Comparison of ENCODE assay signal across 13 cellular contexts in genomic region chr1:109989656-109990653, GRCh38. TPM values are rescaled to one million over a fixed set of nuclear protein-coding genes. Genes with fewer than 3 reads are reported as not detected.
DNase-seq lines count a peak whose midpoint lies in the region; ATAC-seq and TF ChIP-seq lines count a peak whose summit lies in the region.
"Had no signal": no experiment of that assay in that cellular context is flagged by ENCODE, and none has a peak within 500 bp of the region (broad histone marks: within the 10 kb centered on the region; RNA-seq: fewer than 3 reads in every experiment).

No MANE protein-coding gene starts in this region.

- H3K27ac ChIP-seq in Panc1 (ENCODE audit: low read length) (peak overlapping the region; percentile 68; the same call in 1 of the 2 replicates), psoas muscle (peak overlapping the region; percentile 98)

- CTCF ChIA-PET in Panc1 (lab: Charles Lee) = interaction anchor here (0.5 kb wide), 1 partner anchor 20 kb away, joined by 3 read pairs; no protein-coding TSS in a partner anchor

- no peak for TF ChIP-seq CTCF in HFFc6 (IDR thresholded peaks at IDR 0.05)
- no peak for TF ChIP-seq CTCF in Panc1 (IDR thresholded peaks at IDR 0.05)
- TF ChIP-seq CTCF in fibroblast of mammary gland (conservative IDR thresholded peaks at IDR 0.05; ENCODE audit: control insufficient read depth, insufficient read depth, low read depth, low read length) = no peak
- TF ChIP-seq CTCF in psoas muscle (IDR thresholded peaks at IDR 0.05) = no peak

- no peak for DNase-seq in HFFc6
- DNase-seq in Panc1 (ENCODE audit: low read depth, low spot score) = no peak
- DNase-seq in fibroblast of mammary gland (ENCODE audit: low read depth) = peak; percentile 52
- no peak for DNase-seq in psoas muscle
- DNase-seq in SK-N-DZ (ENCODE audit: low spot score) = no peak
- no peak for DNase-seq in NCI-H146 treated with DMSO at 0.1 percent for 48 hours (lab: John Stamatoyannopoulos, UW; ENCODE audit: unreplicated experiment)
- DNase-seq: activated CD4-positive, alpha-beta memory T cell treated with anti-CD3 and anti-CD28 coated beads for 36 hours; activated naive CD4-positive, alpha-beta T cell treated with Interleukin-2 at 50 U/mL for 16 hours; NCI-H1436 treated with DMSO at 0.1 percent for 48 hours; stimulated activated CD4-positive, alpha-beta T cell treated with anti-CD3 and anti-CD28 coated beads, Interleukin-2, amount 100 ng/mL, for 48 hours; stimulated activated naive CD8-positive, alpha-beta T cell treated with anti-CD3 and anti-CD28 coated beads, Interleukin-15, Interleukin-2, amounts not matched to agents 100 U/mL and 50 U/mL, for 24 hours had no signal

- ATAC-seq in Panc1 = no peak
- peak; percentile 67 to 87 (median 82) for ATAC-seq in psoas muscle
- ATAC-seq in GM21515 (IDR thresholded peaks at IDR 0.05; ENCODE audit: unreplicated experiment) = no peak
- ATAC-seq: stimulated activated naive CD8-positive, alpha-beta T cell treated with anti-CD3 and anti-CD28 coated beads, Interleukin-15, Interleukin-2, amounts not matched to agents 100 U/mL and 50 U/mL, for 24 hours had no signal

- no peak overlapping the region; the same call in 1 of the 2 replicates for H3K27ac Mint-ChIP-seq in HFFc6
- H3K27ac Mint-ChIP-seq: activated CD4-positive, alpha-beta memory T cell treated with anti-CD3 and anti-CD28 coated beads for 36 hours; T-helper 1 cell treated with Interleukin-12 subunit alpha and Interleukin-12 subunit beta and Interleukin-4 antibody, amounts not matched to agents 30 μg/mL and 1 μg/mL, for 36 hours had no signal

- H3K36me3 ChIP-seq in Panc1 (ENCODE audit: control insufficient read depth, insufficient read depth, low read length) = peaks cover 9% of the 10 kb centered on the region
- peaks cover 3 to 14% of the 10 kb centered on the region in 2 donors for H3K36me3 ChIP-seq in psoas muscle (ENCODE audit: insufficient read depth in 1 of 2, low read depth in 1 of 2)

- WGBS in psoas muscle, 3 donors = 39 to 67% (median 41%) methylated on average over 9 of the region's 9 CpGs

- H3K4me3 ChIP-seq in Panc1 (ENCODE audit: low read depth in 2 of 2, low read length in 2 of 2) (peak overlapping the region; percentile 4 to 12; a peak in 2 of 4 replicates), fibroblast of mammary gland (ENCODE audit: control insufficient read depth, low read depth, low read length) (no peak overlapping the region), psoas muscle (peak overlapping the region; percentile 94)

- BruUV-seq in Panc1 (replicated peaks; lab: Mats Ljungman, UMichigan) = no TSS peak

- H3K4me3 Mint-ChIP-seq in HFFc6 = peak overlapping the region; percentile 22; the same call in 1 of the 2 replicates
- H3K4me3 Mint-ChIP-seq: activated CD4-positive, alpha-beta memory T cell treated with anti-CD3 and anti-CD28 coated beads for 36 hours; T-helper 1 cell treated with Interleukin-12 subunit alpha and Interleukin-12 subunit beta and Interleukin-4 antibody, amounts not matched to agents 30 μg/mL and 1 μg/mL, for 36 hours had no signal

- H3K27me3 ChIP-seq in Panc1 (ENCODE audit: control insufficient read depth, insufficient read depth, low read length) (no peaks in the 10 kb centered on the region), psoas muscle (ENCODE audit: insufficient read depth in 3 of 3, low read length in 2 of 3) (no peaks in the 10 kb centered on the region)

- peaks cover 25% of the 10 kb centered on the region for H3K4me1 ChIP-seq in Panc1 (ENCODE audit: control insufficient read depth, insufficient read depth, low read length)
- H3K4me1 ChIP-seq in psoas muscle = peaks cover 82% of the 10 kb centered on the region

- intact Hi-C loops in Panc1 (cut with micrococcal nuclease; ENCODE audit: unreplicated experiment) (loop anchor here (10.0 kb wide), 1 partner anchor 445 kb away; the partner anchor contains the start of gene GNAI3), psoas muscle (cut with DNase I) (no loop called here)

- in situ Hi-C loops in Panc1 (cut with HindIII; ENCODE audit: low pct_unique_long_range_greater_than_20kb, low sequenced_read_pairs) = no loop called here

- peaks cover 29% of the 10 kb centered on the region for H3K36me3 Mint-ChIP-seq in HFFc6 (ENCODE audit: low read depth)

- peaks cover 88% of the 10 kb centered on the region for H3K4me1 Mint-ChIP-seq in HFFc6 (ENCODE audit: low read depth)

- H3K27me3 Mint-ChIP-seq in HFFc6 (ENCODE audit: insufficient read depth) = no peaks in the 10 kb centered on the region
- H3K27me3 Mint-ChIP-seq: activated CD4-positive, alpha-beta memory T cell treated with anti-CD3 and anti-CD28 coated beads for 36 hours had no signal

- POLR2A ChIA-PET in Panc1 (lab: Charles Lee) = no interaction called here

- H3K9me3 Mint-ChIP-seq in HFFc6 = no peaks in the 10 kb centered on the region
- H3K9me3 Mint-ChIP-seq: activated CD4-positive, alpha-beta memory T cell treated with anti-CD3 and anti-CD28 coated beads for 36 hours; T-helper 1 cell treated with Interleukin-12 subunit alpha and Interleukin-12 subunit beta and Interleukin-4 antibody, amounts not matched to agents 30 μg/mL and 1 μg/mL, for 36 hours had no signal

- H3K9me3 ChIP-seq in Panc1 (ENCODE audit: control insufficient read depth, insufficient read depth, low read depth, low read length) = no peaks in the 10 kb centered on the region
- no peaks in the 10 kb centered on the region for H3K9me3 ChIP-seq in psoas muscle

RNA-seq across cellular contexts. Expression of gene AHCYL1, which starts 5.4 kb away (rescaled TPM):
- total RNA-seq in HFFc6 (2021; fragmentation: NEBNext Ultra II Directional; extraction: Animal tissue kit (Norgen Biotek cat#: 25700)) = 10 to 100 TPM; 73.4 to 87.1 (median 74.7) TPM
- 174 TPM for total RNA-seq in Panc1 (2021; ENCODE audit: unreplicated experiment)
- 148 TPM for polyA plus RNA-seq in Panc1 (2012; ENCODE audit: insufficient read length)
- 100 to 1,000 TPM in 1 of 4 donors, 10 to 100 TPM in 3; 60.2 to 128 (median 88.9) TPM for total RNA-seq in psoas muscle
- polyA plus RNA-seq in psoas muscle = 10 to 100 TPM; 42.5 to 47.2 (median 46.2) TPM
- polyA plus RNA-seq in SK-N-DZ (2014; cell fraction: cytosol; rRNA removed) = 28.0 and 30.8 TPM in 2 replicates
- polyA plus RNA-seq in SK-N-DZ (2014; cell fraction: nucleus; rRNA removed) = 37.6 and 49.6 TPM in 2 replicates

RNA-seq across cellular contexts. Expression of gene STRIP1, which starts 44.5 kb away (rescaled TPM):
- 10 to 100 TPM; 33.2 to 48.4 (median 36.8) TPM for total RNA-seq in HFFc6 (2021; fragmentation: NEBNext Ultra II Directional; extraction: Animal tissue kit (Norgen Biotek cat#: 25700))
- total RNA-seq in Panc1 (2021; ENCODE audit: unreplicated experiment) (26.1 TPM), psoas muscle (10 to 100 TPM; 16.1 to 23.1 (median 17.0) TPM)
- polyA plus RNA-seq in Panc1 (2012; ENCODE audit: insufficient read length) = 16.4 TPM
- 10 to 100 TPM; 12.1 to 17.4 (median 13.5) TPM for polyA plus RNA-seq in psoas muscle
- 30.2 and 42.1 TPM in 2 replicates for polyA plus RNA-seq in SK-N-DZ (2014; cell fraction: cytosol; rRNA removed)
- polyA plus RNA-seq in SK-N-DZ (2014; cell fraction: nucleus; rRNA removed) = 125 and 160 TPM in 2 replicates

Comparison
In these comparisons a context has a peak if more than half of its experiments do, and no peak if none do; other contexts are left out.
1. ATAC-seq: peak in psoas muscle (4 of 4); none in Panc1 (single experiment) and GM21515 (single experiment).